In the genomic region with DNA sequence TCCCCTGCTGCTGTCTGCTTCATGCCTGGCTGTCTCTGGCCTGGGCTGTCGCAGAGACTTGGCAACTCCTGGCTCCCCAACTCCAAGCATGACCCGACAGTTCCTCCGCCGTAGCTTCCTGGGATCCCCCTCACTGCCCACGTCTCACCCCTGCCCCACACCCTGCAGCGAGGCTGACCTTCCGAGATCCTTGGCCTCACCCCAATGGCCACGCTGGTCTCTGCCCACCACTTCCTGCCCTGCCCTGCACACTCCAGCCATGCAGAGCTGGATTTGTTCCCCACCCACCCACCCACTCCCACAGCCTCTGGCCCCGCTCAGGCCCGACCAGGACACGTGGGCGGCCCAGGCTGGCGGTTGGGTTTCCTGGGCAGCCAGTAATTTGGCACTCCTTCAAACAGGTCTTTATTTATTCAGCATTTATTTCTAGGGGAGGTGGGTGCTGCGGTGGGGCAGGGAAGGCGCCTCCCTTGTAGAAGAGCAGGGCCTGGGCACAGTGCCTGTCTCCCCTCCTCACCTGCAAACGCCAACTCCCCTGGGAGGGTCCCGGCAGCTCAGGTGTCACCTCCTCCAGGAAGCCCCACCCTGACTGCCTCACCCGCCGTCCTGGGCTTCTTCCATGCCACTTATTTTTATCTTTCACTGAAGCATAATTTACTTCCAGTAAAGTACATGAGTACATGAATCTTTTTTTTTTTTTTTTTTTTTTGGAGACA, we compare ENCODE assay signal across 9 cellular contexts. TPM values are rescaled to one million over a fixed set of nuclear protein-coding genes. Genes with fewer than 3 reads are reported as not detected.
A peak's percentile ranks its signal among the peaks of the same experiment; 100 is the strongest.
DNase-seq lines count a peak whose midpoint lies in the region; ATAC-seq, FAIRE-seq and TF ChIP-seq lines count a peak whose summit lies in the region.
"Had no signal": no experiment of that assay in that cellular context is flagged by ENCODE, and none has a peak within 500 bp of the region (broad histone marks: within the 10 kb centered on the region; RNA-seq: fewer than 3 reads in every experiment).

No MANE protein-coding gene starts in this region.

- TF ChIP-seq RAD21 in HepG2 (CRISPR knock-in tag; IDR thresholded peaks at IDR 0.05), result no peak

- H4K20me1 ChIP-seq in HepG2 (ENCODE audit: insufficient read depth, low read length), result peaks cover 9% of the 10 kb centered on the region

- no peaks in the 10 kb centered on the region for H3K36me3 Mint-ChIP-seq in activated naive CD8-positive, alpha-beta T cell treated with anti-CD3 and anti-CD28 coated beads for 36 hours
- H3K36me3 Mint-ChIP-seq: stimulated activated memory B cell treated with anti-CD40 and anti-IgM and Interleukin-4, amounts not matched to agents 10 μg/mL and 1 μg/mL and 100 μg/mL, for 72 hours had no signal

- H3K4me3 Mint-ChIP-seq in activated naive CD8-positive, alpha-beta T cell treated with anti-CD3 and anti-CD28 coated beads for 36 hours, result no peak overlapping the region
- H3K4me3 Mint-ChIP-seq: stimulated activated memory B cell treated with anti-CD40 and anti-IgM and Interleukin-4, amounts not matched to agents 10 μg/mL and 1 μg/mL and 100 μg/mL, for 72 hours had no signal

- H3K9me3 ChIP-seq in ascending aorta, result no peaks in the 10 kb centered on the region
- H3K9me3 ChIP-seq in HepG2 (ENCODE audit: low read length), result no peaks in the 10 kb centered on the region
- H3K9me3 ChIP-seq in vagina, result no peaks in the 10 kb centered on the region

- in situ Hi-C loops in HepG2 (cut with HindIII; ENCODE audit: extremely low pct_ligation_motif_present, low pct_unique_long_range_greater_than_20kb), result no loop called here

- no peak overlapping the region for H3K4me2 ChIP-seq in HepG2 (ENCODE audit: low read depth, low read length)

- intact Hi-C loops in Right ventricle myocardium superior (cut with DNase I) (no loop called here), cardiac septum (cut with DNase I) (no loop called here), ascending aorta (cut with DNase I) (no loop called here), HepG2 (cut with micrococcal nuclease; ENCODE audit: unreplicated experiment) (no loop called here), vagina (cut with DNase I) (loop anchor here (2.0 kb wide), 1 partner anchor 26 kb away; a partner anchor contains a TSS)

- no peaks in the 10 kb centered on the region for H3K36me3 ChIP-seq in ascending aorta
- H3K36me3 ChIP-seq in HepG2 (replicated peaks in 1 of 2; ENCODE audit: control insufficient read depth in 1 of 2, insufficient read depth in 2 of 2, low read length in 2 of 2), result peaks cover 2% of the 10 kb centered on the region in 2 experiments; a peak in 1 of 5 replicates
- H3K36me3 ChIP-seq in vagina, result no peaks in the 10 kb centered on the region

- peaks cover 24% of the 10 kb centered on the region for H3K27me3 Mint-ChIP-seq in activated naive CD8-positive, alpha-beta T cell treated with anti-CD3 and anti-CD28 coated beads for 36 hours

- TF ChIP-seq CTCF in ascending aorta (IDR thresholded peaks at IDR 0.05), result no peak
- no peak for TF ChIP-seq CTCF in HepG2 (CRISPR knock-in tag; IDR thresholded peaks at IDR 0.05)
- no peak for TF ChIP-seq CTCF in vagina (IDR thresholded peaks at IDR 0.05)

- DNase-seq in Right ventricle myocardium superior, result no peak
- no peak for DNase-seq in cardiac septum (ENCODE audit: low spot score)
- peak in 1 of 2 donors; percentile 74 for DNase-seq in ascending aorta (ENCODE audit: low spot score in 2 of 2)
- no peak for DNase-seq in HepG2 (ENCODE audit: low spot score)
- DNase-seq in vagina (ENCODE audit: extremely low spot score in 2 of 2), result no peak
- no peak for DNase-seq in activated naive CD8-positive, alpha-beta T cell treated with anti-CD3 and anti-CD28 coated beads for 36 hours
- DNase-seq in stimulated activated CD4-positive, alpha-beta T cell treated with anti-CD3 and anti-CD28 coated beads, Interleukin-15, amount 100 ng/mL, for 24 hours, result no peak
- no peak for DNase-seq in epidermal melanocyte (ENCODE audit: insufficient read length, low spot score)

- CTCF ChIA-PET in HepG2 (lab: Yijun Ruan, JAX; ENCODE audit: low intra/inter-chr PET ratio, low total read pairs), result no interaction called here

- POLR2A ChIA-PET in HepG2 (lab: Yijun Ruan, JAX), result interaction anchor here (0.7 kb wide), 1 partner anchor 9 kb away, joined by 5 read pairs; no protein-coding TSS in a partner anchor

- TF ChIP-seq EP300 in HepG2 (IDR thresholded peaks at IDR 0.05; ENCODE audit: low read depth in 2 of 2, low read length in 2 of 2) (no peak), HepG2 (CRISPR knock-in tag; IDR thresholded peaks at IDR 0.05; ENCODE audit: borderline replicate concordance) (no peak)

- H3K9me3 Mint-ChIP-seq in activated naive CD8-positive, alpha-beta T cell treated with anti-CD3 and anti-CD28 coated beads for 36 hours, result no peaks in the 10 kb centered on the region
- H3K9me3 Mint-ChIP-seq: stimulated activated memory B cell treated with anti-CD40 and anti-IgM and Interleukin-4, amounts not matched to agents 10 μg/mL and 1 μg/mL and 100 μg/mL, for 72 hours had no signal

- H3K4me1 ChIP-seq in ascending aorta, result peaks cover 25 to 44% of the 10 kb centered on the region in 2 donors
- peaks cover 55% of the 10 kb centered on the region for H3K4me1 ChIP-seq in HepG2 (ENCODE audit: insufficient read depth, low read length)
- peaks cover 92% of the 10 kb centered on the region for H3K4me1 ChIP-seq in vagina

- TF ChIP-seq POLR2A in HepG2 (IDR thresholded peaks at IDR 0.05; ENCODE audit: insufficient read depth in 1 of 2, low read depth in 2 of 2, low read length in 2 of 2) (no peak), vagina (IDR thresholded peaks at IDR 0.05) (no peak)

- H3K9ac ChIP-seq in HepG2 (ENCODE audit: insufficient read depth, low read depth, low read length), result no peak overlapping the region

- peaks cover 3% of the 10 kb centered on the region for H3K4me1 Mint-ChIP-seq in activated naive CD8-positive, alpha-beta T cell treated with anti-CD3 and anti-CD28 coated beads for 36 hours

- peak; percentile 2 for ATAC-seq in Right ventricle myocardium superior (ENCODE audit: poor library complexity)
- no peak for ATAC-seq in HepG2
- ATAC-seq: stimulated activated memory B cell treated with anti-CD40 and anti-IgM and Interleukin-4, amounts not matched to agents 10 μg/mL and 1 μg/mL and 100 μg/mL, for 72 hours had no signal

- no peak for FAIRE-seq in HepG2 (lab: Jason Lieb, UNC)

- peaks cover 25% of the 10 kb centered on the region for H3K79me2 ChIP-seq in HepG2 (ENCODE audit: insufficient read depth, low read length)

- H3K27me3 ChIP-seq in ascending aorta, result no peaks in the 10 kb centered on the region
- no peaks in the 10 kb centered on the region for H3K27me3 ChIP-seq in HepG2 (ENCODE audit: control insufficient read depth in 1 of 2, insufficient read depth in 2 of 2, low read length in 2 of 2)
- H3K27me3 ChIP-seq in vagina, result no peaks in the 10 kb centered on the region

- H3K4me3 ChIP-seq in ascending aorta (peak overlapping the region in 1 of 2 donors; percentile 14), HepG2 (replicated peaks in 1 of 3; ENCODE audit: insufficient read depth in 1 of 3, low read depth in 2 of 3, low read length in 3 of 3) (no peak overlapping the region), vagina (no peak overlapping the region)

- no peak overlapping the region for H2AFZ ChIP-seq in HepG2 (ENCODE audit: low read length)

- whole genome bisulfite sequencing in HepG2 (ENCODE audit: low lambda C conversion rate), result 89% methylated on average over 18 of the region's 19 CpGs

- H3K27ac ChIP-seq in ascending aorta, result peak overlapping the region; percentile 90 to 95
- no peak overlapping the region for H3K27ac ChIP-seq in HepG2 (ENCODE audit: extremely low read length, insufficient read depth, low read length)
- H3K27ac ChIP-seq in vagina, result peak overlapping the region; percentile 97

- H3K27ac Mint-ChIP-seq in activated naive CD8-positive, alpha-beta T cell treated with anti-CD3 and anti-CD28 coated beads for 36 hours, result no peak overlapping the region

- no TSS peak for BruUV-seq in HepG2 (replicated peaks; lab: Mats Ljungman, UMichigan)

TF ChIP-seq in HepG2, 621 proteins besides CTCF, POLR2A, EP300 and RAD21 (continues in another document):
- no peak for TF ChIP-seq NFIB (CRISPR knock-in tag; IDR thresholded peaks at IDR 0.05; ENCODE audit: borderline replicate concordance)

RNA-seq across cellular contexts. Expression of a gene that starts 25.5 kb away (rescaled TPM):
- total RNA-seq in Right ventricle myocardium superior (21.7 TPM), cardiac septum (13.2 TPM), ascending aorta (7.5 TPM), HepG2 (2016; rRNA removed; fragmentation: Illumina TruSeq; extraction: Trizol) (16.5 and 17.8 TPM in 2 replicates), vagina (33.6 TPM)
- total RNA-seq in HepG2 (2016; cell fraction: cytosol; rRNA removed; fragmentation: Illumina TruSeq; extraction: Trizol; ENCODE audit: low read depth), result 8.1 and 9.5 TPM in 2 replicates
- 13.6 and 19.1 TPM in 2 replicates for total RNA-seq in HepG2 (2016; cell fraction: insoluble cytoplasmic fraction; rRNA removed; fragmentation: Illumina TruSeq; extraction: Trizol)
- total RNA-seq in HepG2 (2016; cell fraction: membrane; rRNA removed; fragmentation: Illumina TruSeq; extraction: Trizol), result 17.2 and 18.9 TPM in 2 replicates
- total RNA-seq in HepG2 (2016; cell fraction: nucleus; rRNA removed; fragmentation: Illumina TruSeq; extraction: Trizol), result 15.6 and 22.1 TPM in 2 replicates
- polyA plus RNA-seq in HepG2 (2011; rRNA removed), result 26.7 and 28.2 TPM in 2 replicates
- 12.3 and 16.0 TPM in 2 replicates for polyA plus RNA-seq in HepG2 (2011; cell fraction: cytosol; rRNA removed)
- polyA plus RNA-seq in HepG2 (2011; cell fraction: nucleus; rRNA removed), result 38.7 and 43.3 TPM in 2 replicates
- 36.1 and 37.4 TPM in 2 replicates for polyA plus RNA-seq in HepG2 (2012)
- polyA plus RNA-seq in HepG2 (2016; cell fraction: cytosol; fragmentation: Illumina TruSeq; extraction: Trizol; ENCODE audit: low read depth), result 10.4 and 12.9 TPM in 2 replicates
- polyA plus RNA-seq in HepG2 (2016; cell fraction: insoluble cytoplasmic fraction; fragmentation: Illumina TruSeq; extraction: Trizol; ENCODE audit: low read depth), result 27.6 and 31.7 TPM in 2 replicates
- polyA plus RNA-seq in HepG2 (2016; cell fraction: membrane; fragmentation: Illumina TruSeq; extraction: Trizol; ENCODE audit: low read depth), result 23.3 and 26.7 TPM in 2 replicates
- polyA plus RNA-seq in HepG2 (2016; cell fraction: nucleus; fragmentation: Illumina TruSeq; extraction: Trizol; ENCODE audit: insufficient read depth, low read depth), result 51.1 and 66.8 TPM in 2 replicates
- 23.4 and 53.2 TPM in 2 replicates for polyA minus RNA-seq in HepG2 (2011; rRNA and poly(A)+ RNA removed; ENCODE audit: low replicate concordance)
- polyA minus RNA-seq in HepG2 (2011; cell fraction: cytosol; rRNA and poly(A)+ RNA removed), result 14.9 and 17.7 TPM in 2 replicates
- 15.5 and 16.5 TPM in 2 replicates for polyA minus RNA-seq in HepG2 (2011; cell fraction: nucleus; rRNA and poly(A)+ RNA removed)
- 1 to 10 TPM; 2.0 to 2.2 TPM for total RNA-seq in activated naive CD8-positive, alpha-beta T cell treated with anti-CD3 and anti-CD28 coated beads for 36 hours
